Comparison of ENCODE assay signal across 11 cellular contexts in the genomic region with DNA sequence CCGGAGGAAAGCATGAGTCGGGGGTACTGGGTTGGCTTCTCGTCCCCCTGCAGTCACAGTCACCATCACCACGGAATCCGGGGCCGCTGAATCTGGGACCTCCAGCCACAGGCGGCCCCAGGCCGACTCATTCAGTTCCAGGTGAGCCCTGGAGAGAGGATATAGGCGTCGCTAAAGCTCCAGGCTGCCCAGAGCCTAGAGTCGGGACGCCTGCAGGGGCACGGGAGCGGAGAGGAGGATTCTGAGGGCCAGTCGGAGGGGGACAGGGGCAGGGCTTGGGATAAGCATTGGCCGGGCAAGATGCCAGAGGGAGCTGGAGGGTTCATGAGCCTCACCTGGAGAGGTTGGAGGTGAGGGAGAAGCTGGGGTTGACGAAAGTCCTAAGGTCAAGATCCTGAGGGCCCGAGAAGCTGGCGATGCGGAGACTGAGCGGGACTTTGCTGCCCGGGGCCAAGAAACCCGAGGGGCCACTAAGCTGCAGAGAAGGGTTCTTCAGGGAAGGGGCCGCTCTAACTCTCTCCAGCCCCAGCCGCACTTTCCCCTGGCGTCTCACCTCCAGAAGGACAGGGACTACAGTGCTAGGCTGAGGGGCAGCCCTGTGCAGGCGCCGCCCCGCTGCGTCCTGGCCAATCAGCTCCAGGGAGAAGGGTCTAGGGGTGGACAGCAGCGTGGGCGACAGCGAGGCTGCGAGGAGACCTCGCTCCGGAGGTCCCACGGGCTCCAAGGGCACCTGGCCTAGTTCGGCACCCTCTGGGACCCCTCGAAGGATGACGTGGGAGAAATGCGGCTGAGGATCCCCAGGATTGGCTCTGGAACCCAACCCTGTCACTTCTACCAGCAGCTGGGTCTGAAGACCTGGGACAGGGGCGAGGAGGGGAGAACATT. TPM values are rescaled to one million over a fixed set of nuclear protein-coding genes. Genes with fewer than 3 reads are reported as not detected.
DNase-seq lines count a peak whose midpoint lies in the region; ATAC-seq and TF ChIP-seq lines count a peak whose summit lies in the region.
"Had no signal": no experiment of that assay in that cellular context is flagged by ENCODE, and none has a peak within 500 bp of the region (broad histone marks: within the 10 kb centered on the region; RNA-seq: fewer than 3 reads in every experiment).

No MANE protein-coding gene starts in this region.

- no peak overlapping the region for H2AFZ ChIP-seq in hepatocyte

- 73% methylated on average over 39 of the region's 42 CpGs for WGBS in hepatocyte (ENCODE audit: low lambda C conversion rate, missing lambda C conversion rate)

- H3K4me3 ChIP-seq in adipocyte (ENCODE audit: low read length) = peak overlapping the region; percentile 33
- no peak overlapping the region for H3K4me3 ChIP-seq in hepatocyte
- H3K4me3 ChIP-seq in retinal pigment epithelial cell (ENCODE audit: low read length) = peak overlapping the region; percentile 37

- no peak overlapping the region for H3K27ac ChIP-seq in hepatocyte
- H3K27ac ChIP-seq: HL-60 had no signal

- no peak for ATAC-seq in GM18502 (IDR thresholded peaks at IDR 0.05; ENCODE audit: poor library complexity, unreplicated experiment)
- no peak for ATAC-seq in HG02763 (IDR thresholded peaks at IDR 0.05; ENCODE audit: unreplicated experiment)

- no peak for TF ChIP-seq CTCF in hepatocyte (IDR thresholded peaks at IDR 0.05; ENCODE audit: poor library complexity)
- TF ChIP-seq CTCF in retinal pigment epithelial cell (conservative IDR thresholded peaks at IDR 0.05; ENCODE audit: low read depth, low read length) = no peak

- peak overlapping the region; percentile 48 for H3K4me2 ChIP-seq in hepatocyte

- peak; percentile 44 for DNase-seq in DMS53 treated with DMSO at 0.1 percent for 48 hours (lab: John Stamatoyannopoulos, UW; ENCODE audit: unreplicated experiment)
- peak; percentile 38 for DNase-seq in adipocyte (ENCODE audit: low read depth)
- DNase-seq in hepatocyte (ENCODE audit: low spot score) = no peak
- DNase-seq in retinal pigment epithelial cell (ENCODE audit: low read depth) = no peak
- no peak for DNase-seq in T-helper 1 cell
- DNase-seq in activated gamma-delta T cell treated with Interleukin-2 at 50 U/mL for 16 hours = no peak
- DNase-seq: activated CD4-positive, alpha-beta T cell treated with anti-CD3 and anti-CD28 coated beads, Interleukin-2, amount 50 U/mL, for 4 hours had no signal

- no peaks in the 10 kb centered on the region for H4K20me1 ChIP-seq in hepatocyte (ENCODE audit: insufficient read depth, poor library complexity, severe bottlenecking)

- H3K9me3 ChIP-seq in adipocyte (ENCODE audit: control insufficient read depth, low read length) = no peaks in the 10 kb centered on the region
- no peaks in the 10 kb centered on the region for H3K9me3 ChIP-seq in hepatocyte (ENCODE audit: low read depth)

- no peaks in the 10 kb centered on the region for H3K79me2 ChIP-seq in hepatocyte

- H3K36me3 ChIP-seq in adipocyte (ENCODE audit: control insufficient read depth, insufficient read depth, low read length, severe bottlenecking) (no peaks in the 10 kb centered on the region), hepatocyte (replicated peaks; ENCODE audit: insufficient read depth, low read depth) (no peaks in the 10 kb centered on the region)

- H3K9ac ChIP-seq in adipocyte (ENCODE audit: low read length) = no peak overlapping the region

- H3K4me1 ChIP-seq in adipocyte (ENCODE audit: control insufficient read depth, insufficient read depth, low read length) = no peaks in the 10 kb centered on the region
- H3K4me1 ChIP-seq in hepatocyte (ENCODE audit: insufficient read depth) = peaks cover 8% of the 10 kb centered on the region

- peaks cover 7% of the 10 kb centered on the region for H3K27me3 ChIP-seq in adipocyte (replicated peaks; ENCODE audit: control insufficient read depth, insufficient read depth, low read length)
- H3K27me3 ChIP-seq in hepatocyte = no peaks in the 10 kb centered on the region

- H3K9me2 ChIP-seq in hepatocyte (replicated peaks; ENCODE audit: insufficient read depth) = no peaks in the 10 kb centered on the region

RNA-seq across cellular contexts. Expression of a gene that starts 3.7 kb away (rescaled TPM):
- 1.4 and 4.1 TPM in 2 replicates for total RNA-seq in hepatocyte
- 1.8 and 2.0 TPM in 2 replicates for polyA plus RNA-seq in hepatocyte
- total RNA-seq: omental fat pad had no signal

RNA-seq across cellular contexts. Expression of a gene that starts 11.0 kb away (rescaled TPM):
- total RNA-seq in hepatocyte = 1.5 and 3.4 TPM in 2 replicates
- polyA plus RNA-seq in hepatocyte = 2.8 and 5.2 TPM in 2 replicates

RNA-seq across cellular contexts. Expression of a gene that starts 26.3 kb away (rescaled TPM):
- total RNA-seq in hepatocyte = 6.4 and 7.9 TPM in 2 replicates
- 4.9 and 8.5 TPM in 2 replicates for polyA plus RNA-seq in hepatocyte

RNA-seq across cellular contexts. Expression of a gene that starts 29.4 kb away (rescaled TPM):
- total RNA-seq in hepatocyte = 23.3 and 36.6 TPM in 2 replicates
- 51.0 and 59.6 TPM in 2 replicates for polyA plus RNA-seq in hepatocyte

RNA-seq across cellular contexts. Expression of a gene that starts 29.8 kb away (rescaled TPM):
- 454 and 463 TPM in 2 replicates for total RNA-seq in hepatocyte
- 555 and 599 TPM in 2 replicates for polyA plus RNA-seq in hepatocyte

Comparison
In these comparisons a context has a peak if more than half of its experiments do, and no peak if none do; other contexts are left out.
1. DNase-seq: peak in DMS53 treated with DMSO at 0.1 percent for 48 hours (single experiment) and adipocyte (single experiment); none in hepatocyte (single experiment), retinal pigment epithelial cell (single experiment), T-helper 1 cell (0 of 5) and activated gamma-delta T cell treated with Interleukin-2 at 50 U/mL for 16 hours (single experiment).